In genomic region chr1:12462586-12462985, GRCh38 we compare ENCODE assay signal across 20 cellular contexts.
DNase-seq lines count a peak whose midpoint lies in the region; ATAC-seq and TF ChIP-seq lines count a peak whose summit lies in the region.
"Had no signal": no experiment of that assay in that cellular context is flagged by ENCODE, and none has a peak within 500 bp of the region (broad histone marks: within the 10 kb centered on the region; RNA-seq: fewer than 3 reads in every experiment).

No MANE protein-coding gene starts in this region.

- whole genome bisulfite sequencing in sigmoid colon, 2 donors, result 88 to 95% methylated on average over 4 of the region's 4 CpGs

- no peak overlapping the region for H3K4me3 ChIP-seq in sigmoid colon
- H3K4me3 ChIP-seq in vagina, result no peak overlapping the region
- H3K4me3 ChIP-seq: dorsolateral prefrontal cortex had no signal

- no peak overlapping the region for H3K4me3 Mint-ChIP-seq in activated CD8-positive, alpha-beta memory T cell treated with anti-CD3 and anti-CD28 coated beads, Interleukin-2, amount 10 ng/mL, durations not matched to agents 7 days and 5 days
- no peak overlapping the region for H3K4me3 Mint-ChIP-seq in activated naive CD4-positive, alpha-beta T cell treated with anti-CD3 and anti-CD28 coated beads for 36 hours
- no peak overlapping the region for H3K4me3 Mint-ChIP-seq in CD14-positive monocyte
- H3K4me3 Mint-ChIP-seq: B cell, IgD-negative memory B cell, immature natural killer cell, natural killer cell had no signal

- peaks cover 0 to 79% (median 75%) of the 10 kb centered on the region in 4 donors for H3K4me1 ChIP-seq in sigmoid colon
- H3K4me1 ChIP-seq in vagina, result peaks cover 69% of the 10 kb centered on the region

- H3K9me3 ChIP-seq in sigmoid colon (no peaks in the 10 kb centered on the region), vagina (no peaks in the 10 kb centered on the region)

- peak overlapping the region; percentile 73 to 89 (median 86) for H3K27ac ChIP-seq in sigmoid colon
- H3K27ac ChIP-seq in vagina, result peak overlapping the region; percentile 77
- H3K27ac ChIP-seq: 22Rv1 had no signal

- H3K9me3 Mint-ChIP-seq in activated CD8-positive, alpha-beta memory T cell treated with anti-CD3 and anti-CD28 coated beads, Interleukin-2, amount 10 ng/mL, durations not matched to agents 7 days and 5 days (ENCODE audit: low read depth), result no peaks in the 10 kb centered on the region
- H3K9me3 Mint-ChIP-seq in activated naive CD4-positive, alpha-beta T cell treated with anti-CD3 and anti-CD28 coated beads for 36 hours, result no peaks in the 10 kb centered on the region
- no peaks in the 10 kb centered on the region for H3K9me3 Mint-ChIP-seq in CD14-positive monocyte
- H3K9me3 Mint-ChIP-seq: IgD-negative memory B cell, immature natural killer cell, natural killer cell had no signal

- H3K27ac Mint-ChIP-seq in activated CD8-positive, alpha-beta memory T cell treated with anti-CD3 and anti-CD28 coated beads, Interleukin-2, amount 10 ng/mL, durations not matched to agents 7 days and 5 days, result no peak overlapping the region
- no peak overlapping the region for H3K27ac Mint-ChIP-seq in activated naive CD4-positive, alpha-beta T cell treated with anti-CD3 and anti-CD28 coated beads for 36 hours
- H3K27ac Mint-ChIP-seq in CD14-positive monocyte, result peak overlapping the region in 2 of 7 donors; percentile 32 to 46
- H3K27ac Mint-ChIP-seq: B cell, IgD-negative memory B cell had no signal

- no peaks in the 10 kb centered on the region for H3K27me3 Mint-ChIP-seq in activated CD8-positive, alpha-beta memory T cell treated with anti-CD3 and anti-CD28 coated beads, Interleukin-2, amount 10 ng/mL, durations not matched to agents 7 days and 5 days
- H3K27me3 Mint-ChIP-seq in activated naive CD4-positive, alpha-beta T cell treated with anti-CD3 and anti-CD28 coated beads for 36 hours (ENCODE audit: low read depth), result no peaks in the 10 kb centered on the region
- H3K27me3 Mint-ChIP-seq in CD14-positive monocyte (ENCODE audit: low read depth in 3 of 3), result no peaks in the 10 kb centered on the region
- H3K27me3 Mint-ChIP-seq: B cell, IgD-negative memory B cell had no signal

- CTCF ChIA-PET in activated CD8-positive, alpha-beta memory T cell treated with anti-CD3 and anti-CD28 coated beads, Interleukin-2, amount 10 ng/mL, durations not matched to agents 7 days and 5 days (lab: Charles Lee), result interaction anchor here (0.6 to 1.0 kb wide), 3 partner anchors 22 to 1113 kb away, joined by 3 read pairs; no protein-coding TSS in a partner anchor
- CTCF ChIA-PET in activated naive CD4-positive, alpha-beta T cell treated with anti-CD3 and anti-CD28 coated beads for 36 hours (lab: Charles Lee), result no interaction called here

- H3K36me3 ChIP-seq in sigmoid colon (no peaks in the 10 kb centered on the region), vagina (no peaks in the 10 kb centered on the region)

- no peak for ATAC-seq in activated CD8-positive, alpha-beta memory T cell treated with anti-CD3 and anti-CD28 coated beads, Interleukin-2, amount 10 ng/mL, durations not matched to agents 7 days and 5 days
- ATAC-seq: natural killer cell, Right ventricle myocardium inferior had no signal

- H3K36me3 Mint-ChIP-seq in activated CD8-positive, alpha-beta memory T cell treated with anti-CD3 and anti-CD28 coated beads, Interleukin-2, amount 10 ng/mL, durations not matched to agents 7 days and 5 days, result peaks cover 34% of the 10 kb centered on the region
- H3K36me3 Mint-ChIP-seq in activated naive CD4-positive, alpha-beta T cell treated with anti-CD3 and anti-CD28 coated beads for 36 hours (ENCODE audit: low read depth), result peaks cover 24% of the 10 kb centered on the region
- H3K36me3 Mint-ChIP-seq in CD14-positive monocyte, result peaks cover 78 to 93% of the 10 kb centered on the region in 2 donors

- TF ChIP-seq POLR2A in sigmoid colon (IDR thresholded peaks at IDR 0.05), result no peak
- no peak for TF ChIP-seq POLR2A in vagina (IDR thresholded peaks at IDR 0.05)

- H3K27me3 ChIP-seq in sigmoid colon (no peaks in the 10 kb centered on the region), vagina (no peaks in the 10 kb centered on the region)
- H3K27me3 ChIP-seq: dorsolateral prefrontal cortex had no signal

- H3K4me1 Mint-ChIP-seq in activated CD8-positive, alpha-beta memory T cell treated with anti-CD3 and anti-CD28 coated beads, Interleukin-2, amount 10 ng/mL, durations not matched to agents 7 days and 5 days, result peaks cover 6% of the 10 kb centered on the region
- H3K4me1 Mint-ChIP-seq in activated naive CD4-positive, alpha-beta T cell treated with anti-CD3 and anti-CD28 coated beads for 36 hours (ENCODE audit: low read depth), result peaks cover 38% of the 10 kb centered on the region
- H3K4me1 Mint-ChIP-seq in CD14-positive monocyte, result no peaks in the 10 kb centered on the region

- intact Hi-C loops in sigmoid colon (cut with DNase I) (loop anchor here (5.0 kb wide), 1 partner anchor 155 kb away; the partner anchor contains the start of gene DHRS3), vagina (cut with DNase I) (no loop called here), CD14-positive monocyte (cut with micrococcal nuclease) (no loop called here)
- intact Hi-C loops in activated naive CD4-positive, alpha-beta T cell treated with anti-CD3 and anti-CD28 coated beads for 36 hours (cut with micrococcal nuclease), result no loop called here

- DNase-seq in activated CD8-positive, alpha-beta memory T cell treated with anti-CD3 and anti-CD28 coated beads, Interleukin-2, amount 10 ng/mL, durations not matched to agents 7 days and 5 days, result peak; percentile 29
- DNase-seq in activated CD8-positive, alpha-beta memory T cell treated with anti-CD3 and anti-CD28 coated beads, Interleukin-2, amount 50 U/mL, for 48 hours, result no peak
- peak; percentile 11 for DNase-seq in islet precursor cell
- DNase-seq in sigmoid colon, result no peak
- no peak for DNase-seq in vagina (ENCODE audit: extremely low spot score in 2 of 2)
- no peak for DNase-seq in activated naive CD4-positive, alpha-beta T cell treated with anti-CD3 and anti-CD28 coated beads for 36 hours
- no peak for DNase-seq in CD14-positive monocyte (ENCODE audit: low spot score)
- no peak for DNase-seq in occipital lobe (lab: John Stamatoyannopoulos, UW)
- DNase-seq: activated naive CD4-positive, alpha-beta T cell treated with anti-CD3 and anti-CD28 coated beads, Interleukin-2, amount 50 U/mL, for 16 hours; activated T-cell treated with anti-CD3 and anti-CD28 coated beads, Interleukin-2, amount 50 U/mL, for 1 hour; dorsolateral prefrontal cortex; immature natural killer cell; mammary epithelial cell; natural killer cell; NCI-H187 treated with DMSO at 0.1 percent for 48 hours; SW 1271 had no signal

- TF ChIP-seq EP300 in sigmoid colon (IDR thresholded peaks at IDR 0.05), result no peak

- no peak for TF ChIP-seq CTCF in sigmoid colon (IDR thresholded peaks at IDR 0.05)
- TF ChIP-seq CTCF in vagina (IDR thresholded peaks at IDR 0.05), result no peak
- no peak for TF ChIP-seq CTCF in CD14-positive monocyte (IDR thresholded peaks at IDR 0.05)

Comparison
In these comparisons a context has a peak if more than half of its experiments do, and no peak if none do; other contexts are left out.
1. DNase-seq: peak in activated CD8-positive, alpha-beta memory T cell treated with anti-CD3 and anti-CD28 coated beads, Interleukin-2, amount 10 ng/mL, durations not matched to agents 7 days and 5 days (single experiment) and islet precursor cell (single experiment); none in activated CD8-positive, alpha-beta memory T cell treated with anti-CD3 and anti-CD28 coated beads, Interleukin-2, amount 50 U/mL, for 48 hours (single experiment), sigmoid colon (single experiment), vagina (0 of 2), activated naive CD4-positive, alpha-beta T cell treated with anti-CD3 and anti-CD28 coated beads for 36 hours (single experiment), CD14-positive monocyte (single experiment) and occipital lobe (single experiment).